20 cellular contexts compared by ENCODE assay signal in the genomic region with DNA sequence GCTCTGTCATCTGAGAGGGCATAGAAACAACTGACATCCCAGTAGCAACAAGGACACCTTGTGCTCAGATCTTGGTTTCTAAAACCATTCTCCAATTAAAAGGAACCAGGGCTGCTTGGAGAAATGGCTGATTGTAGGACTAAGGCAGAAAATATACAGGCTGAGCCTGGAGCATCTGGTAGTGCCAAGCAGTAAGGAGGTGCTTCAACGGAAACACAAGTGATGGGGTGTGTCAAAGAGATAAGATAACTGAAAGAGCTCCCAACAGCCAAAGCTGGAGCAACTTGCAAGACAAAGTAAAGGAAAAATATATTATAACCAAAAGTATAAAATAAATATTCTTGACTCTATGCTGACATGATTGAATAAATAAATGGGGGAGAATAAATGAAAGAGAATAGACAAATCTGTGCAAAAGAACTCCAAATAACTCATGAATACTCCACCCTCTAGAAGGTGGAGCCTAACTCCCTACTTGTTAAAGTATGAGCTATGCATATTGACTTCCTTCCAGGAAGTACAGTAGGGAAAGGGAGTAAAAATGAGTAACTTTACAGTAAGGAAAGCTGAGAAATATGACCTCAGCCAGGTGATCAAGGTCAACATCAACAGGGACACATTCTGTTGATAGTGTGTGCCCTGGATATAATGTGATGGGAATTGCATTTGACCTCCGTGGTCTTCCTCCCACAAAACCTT.
"Had no signal": no experiment of that assay in that cellular context is flagged by ENCODE, and none has a peak within 500 bp of the region (broad histone marks: within the 10 kb centered on the region; RNA-seq: fewer than 3 reads in every experiment).

No MANE protein-coding gene starts in this region.

- H3K4me3 ChIP-seq: esophagus muscularis mucosa, heart left ventricle, left lung, lung, right atrium auricular region, spleen, testis, uterus had no signal

- H3K4me1 ChIP-seq: foreskin keratinocyte, left lung, testis, uterus had no signal

- H3K27ac ChIP-seq: esophagus muscularis mucosa, foreskin keratinocyte, heart left ventricle, left lung, right atrium auricular region, spleen, testis, uterus had no signal

- H3K9me3 ChIP-seq: esophagus muscularis mucosa, heart left ventricle, left lung, right atrium auricular region, spleen, testis, uterus had no signal

- H3K36me3 ChIP-seq: esophagus muscularis mucosa, heart left ventricle, left lung, right atrium auricular region, spleen, uterus had no signal

- DNase-seq: activated CD4-positive, alpha-beta memory T cell treated with anti-CD3 and anti-CD28 coated beads, Interleukin-2, amount 10 ng/mL, durations not matched to agents 7 days and 5 days; activated CD4-positive, alpha-beta T cell treated with anti-CD3 and anti-CD28 coated beads for 1 hour; activated CD4-positive, alpha-beta T cell treated with anti-CD3 and anti-CD28 coated beads, Interleukin-2, amount 10 ng/mL, durations not matched to agents 7 days and 5 days; activated naive CD4-positive, alpha-beta T cell; activated T-cell treated with anti-CD3 and anti-CD28 coated beads, Interleukin-2, amount 50 U/mL, for 4 hours; anterior cingulate cortex; cortex of kidney; foreskin keratinocyte; heart left ventricle; left lung; mesendoderm; spleen; stimulated activated naive CD8-positive, alpha-beta T cell treated with anti-CD3 and anti-CD28 coated beads, Interleukin-15, Interleukin-2, amounts not matched to agents 100 U/mL and 50 U/mL, for 24 hours; testis; uterus had no signal

- H3K27me3 ChIP-seq: esophagus muscularis mucosa, heart left ventricle, left lung, right atrium auricular region, testis, uterus had no signal

- ATAC-seq: activated T-cell treated with anti-CD3 and anti-CD28 coated beads, Interleukin-2, amount 50 U/mL, for 4 hours; foreskin keratinocyte; heart left ventricle; left lung; natural killer cell treated with Interleukin-12 subunit alpha and Interleukin-12 subunit beta and Interleukin-15 and Interleukin-18, amount 100 ng/mL, for 72 hours; stimulated activated naive CD8-positive, alpha-beta T cell treated with anti-CD3 and anti-CD28 coated beads, Interleukin-15, Interleukin-2, amounts not matched to agents 100 U/mL and 50 U/mL, for 24 hours; WTC11 had no signal
